In the genomic region with DNA sequence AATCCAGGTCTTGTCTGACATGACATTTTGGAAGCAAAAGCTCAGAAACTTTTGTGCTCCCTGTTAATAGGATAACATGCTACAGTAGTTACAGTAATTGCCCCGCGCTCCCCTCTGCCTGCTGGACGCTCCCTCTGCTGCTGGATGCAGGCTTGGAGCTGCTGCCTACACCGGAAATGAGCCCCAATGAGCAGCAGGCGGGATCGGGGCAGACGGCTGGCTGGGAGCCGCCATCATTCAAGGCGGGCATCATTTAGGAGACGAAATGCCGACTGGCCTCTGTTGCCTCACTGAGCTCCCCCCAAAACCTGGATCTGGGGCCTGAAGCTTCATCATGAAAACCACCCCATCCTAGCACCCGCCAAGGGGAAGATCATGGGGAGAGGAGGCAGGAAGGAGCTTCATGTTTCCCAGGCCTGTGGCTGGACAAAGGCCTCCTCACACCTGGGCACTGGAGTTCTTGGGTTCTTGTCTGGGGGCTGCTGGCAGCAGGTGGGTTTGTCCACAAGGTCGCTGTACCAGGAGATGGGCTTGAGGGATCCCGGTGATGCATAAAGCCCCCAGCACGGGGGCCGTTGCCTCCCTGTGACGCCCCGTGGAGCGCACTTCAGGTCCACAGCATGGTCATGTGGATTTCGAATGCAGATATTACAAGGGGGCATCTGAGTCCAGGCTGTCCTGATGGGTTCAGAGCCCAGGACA, we compare ENCODE assay signal across 24 cellular contexts.
"Had no signal": no experiment of that assay in that cellular context is flagged by ENCODE, and none has a peak within 500 bp of the region (broad histone marks: within the 10 kb centered on the region; RNA-seq: fewer than 3 reads in every experiment).

No MANE protein-coding gene starts in this region.

- H3K4me1 ChIP-seq: neural progenitor cell, prostate gland, suprapubic skin, tibial artery, upper lobe of right lung had no signal

- H3K27ac ChIP-seq: neural progenitor cell, ovary, prostate gland, skin epidermis, suprapubic skin, thoracic aorta, tibial artery, upper lobe of right lung had no signal

- H3K9me3 ChIP-seq: ovary, prostate gland, suprapubic skin, thoracic aorta, tibial artery, upper lobe of right lung had no signal

- ATAC-seq: left cardiac atrium; left lobe of liver; natural killer cell; right cardiac atrium; sciatic nerve; stimulated activated effector memory CD8-positive, alpha-beta T cell treated with anti-CD3 and anti-CD28 coated beads, Interleukin-12 subunit alpha, Interleukin-12 subunit beta, amount 100 ng/mL, for 72 hours; upper lobe of right lung had no signal

- H3K36me3 ChIP-seq: neural progenitor cell, ovary, prostate gland, suprapubic skin, thoracic aorta, tibial artery, upper lobe of right lung had no signal

- H3K27me3 ChIP-seq: neural progenitor cell, ovary had no signal

- DNase-seq: hippocampal formation; kidney glomerular epithelial cell; left cardiac atrium; mesendoderm; naive B cell; natural killer cell; nephron progenitor cell; ovary; retina; right cardiac atrium; stimulated activated CD4-positive, alpha-beta T cell treated with anti-CD3 and anti-CD28 coated beads, Interleukin-4, amount 100 ng/mL, for 24 hours; stimulated activated naive CD4-positive, alpha-beta T cell; tibial artery; trophoblast cell; upper lobe of right lung had no signal

- H3K4me3 ChIP-seq: lung, neural progenitor cell, ovary, prostate gland, skin epidermis, suprapubic skin, thoracic aorta, tibial artery, upper lobe of right lung had no signal
